ENCODE assay signal across 2 cellular contexts in genomic region chr16:66752379-66752778, GRCh38.
TF ChIP-seq lines count a peak whose summit lies in the region.

No MANE protein-coding gene starts in this region.

TF ChIP-seq in GM23338, 12 proteins besides CTCF, POLR2A, EP300 and RAD21:
- TF ChIP-seq ZNF331 (CRISPR knock-in tag; IDR thresholded peaks at IDR 0.05; ENCODE audit: low read depth): no peak
- no peak for TF ChIP-seq JUNB (IDR thresholded peaks at IDR 0.05; ENCODE audit: unreplicated experiment)
- no peak for TF ChIP-seq ZNF462 (CRISPR knock-in tag; IDR thresholded peaks at IDR 0.05)
- TF ChIP-seq STAT1 (IDR thresholded peaks at IDR 0.05; ENCODE audit: unreplicated experiment): no peak

TF ChIP-seq in K562, 482 proteins besides CTCF, POLR2A, EP300 and RAD21:
- TF ChIP-seq SIN3B (IDR thresholded peaks at IDR 0.05; ENCODE audit: low read depth) (no peak), ZNF696 (CRISPR knock-in tag; conservative IDR thresholded peaks at IDR 0.05) (no peak), BMI1 (IDR thresholded peaks at IDR 0.05; ENCODE audit: low read length) (no peak), ZBTB43 (CRISPR knock-in tag; IDR thresholded peaks at IDR 0.05) (no peak), ZNF197 (CRISPR knock-in tag; IDR thresholded peaks at IDR 0.05; ENCODE audit: low read depth) (no peak), POU5F1 (IDR thresholded peaks at IDR 0.05; ENCODE audit: borderline replicate concordance, low read depth, low read length, partially characterized antibody) (no peak)
TF ChIP-seq in K562: peak in this region for 0.
